ENCODE assay signal across 2 cellular contexts in the genomic region with DNA sequence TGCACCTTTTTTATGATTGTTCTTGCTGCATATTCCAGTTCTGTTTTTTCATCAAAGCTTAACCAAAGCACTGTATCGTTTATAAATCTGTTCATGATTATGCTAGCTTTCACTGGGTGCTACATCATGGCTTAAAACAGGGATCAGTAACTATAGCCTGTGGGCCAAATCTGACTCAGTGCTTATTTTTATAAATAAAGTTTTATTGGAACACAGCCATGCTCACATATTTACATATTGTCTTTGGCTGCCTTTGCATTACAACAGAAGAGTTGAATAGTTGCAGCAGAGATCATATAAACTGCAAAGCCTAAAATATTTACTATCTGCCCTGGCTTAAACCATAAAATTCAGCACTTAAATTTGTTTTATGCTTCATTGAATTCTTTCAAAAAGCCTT.
TF ChIP-seq lines count a peak whose summit lies in the region.

No MANE protein-coding gene starts in this region.

TF ChIP-seq in WTC11, 78 proteins besides CTCF, POLR2A, EP300 and RAD21:
- TF ChIP-seq ZNF219 (CRISPR knock-in tag; IDR thresholded peaks at IDR 0.05; ENCODE audit: borderline replicate concordance) = no peak
- no peak for TF ChIP-seq FOXK1 (CRISPR knock-in tag; IDR thresholded peaks at IDR 0.05)
- no peak for TF ChIP-seq RORB (CRISPR knock-in tag; IDR thresholded peaks at IDR 0.05)

TF ChIP-seq in HepG2, 621 proteins besides CTCF, POLR2A, EP300 and RAD21:
- TF ChIP-seq ZNF768 (CRISPR knock-in tag; IDR thresholded peaks at IDR 0.05) = no peak
- TF ChIP-seq, protein P1, sequence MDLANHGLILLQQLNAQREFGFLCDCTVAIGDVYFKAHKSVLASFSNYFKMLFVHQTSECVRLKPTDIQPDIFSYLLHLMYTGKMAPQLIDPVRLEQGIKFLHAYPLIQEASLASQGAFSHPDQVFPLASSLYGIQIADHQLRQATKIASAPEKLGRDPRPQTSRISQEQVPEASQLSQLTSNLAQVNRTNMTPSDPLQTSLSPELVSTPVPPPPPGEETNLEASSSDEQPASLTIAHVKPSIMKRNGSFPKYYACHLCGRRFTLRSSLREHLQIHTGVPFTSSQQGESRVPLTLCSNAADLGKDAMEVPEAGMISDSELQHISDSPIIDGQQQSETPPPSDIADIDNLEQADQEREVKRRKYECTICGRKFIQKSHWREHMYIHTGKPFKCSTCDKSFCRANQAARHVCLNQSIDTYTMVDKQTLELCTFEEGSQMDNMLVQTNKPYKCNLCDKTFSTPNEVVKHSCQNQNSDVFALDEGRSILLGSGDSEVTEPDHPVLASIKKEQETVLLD (CRISPR knock-in tag; IDR thresholded peaks at IDR 0.05; ENCODE audit: low read depth) = no peak
- no peak for TF ChIP-seq SAP130 (CRISPR knock-in tag; IDR thresholded peaks at IDR 0.05; ENCODE audit: low read depth)
- no peak for TF ChIP-seq BRD4 (CRISPR knock-in tag; IDR thresholded peaks at IDR 0.05)
- no peak for TF ChIP-seq ZFP36 (IDR thresholded peaks at IDR 0.05; ENCODE audit: borderline replicate concordance, low read depth, low read length, partially characterized antibody)
- no peak for TF ChIP-seq LCORL (IDR thresholded peaks at IDR 0.05)
- no peak for TF ChIP-seq LCORL (CRISPR knock-in tag; IDR thresholded peaks at IDR 0.05)
- no peak for TF ChIP-seq TBX3 (IDR thresholded peaks at IDR 0.05; ENCODE audit: borderline replicate concordance)
- TF ChIP-seq, protein P2, sequence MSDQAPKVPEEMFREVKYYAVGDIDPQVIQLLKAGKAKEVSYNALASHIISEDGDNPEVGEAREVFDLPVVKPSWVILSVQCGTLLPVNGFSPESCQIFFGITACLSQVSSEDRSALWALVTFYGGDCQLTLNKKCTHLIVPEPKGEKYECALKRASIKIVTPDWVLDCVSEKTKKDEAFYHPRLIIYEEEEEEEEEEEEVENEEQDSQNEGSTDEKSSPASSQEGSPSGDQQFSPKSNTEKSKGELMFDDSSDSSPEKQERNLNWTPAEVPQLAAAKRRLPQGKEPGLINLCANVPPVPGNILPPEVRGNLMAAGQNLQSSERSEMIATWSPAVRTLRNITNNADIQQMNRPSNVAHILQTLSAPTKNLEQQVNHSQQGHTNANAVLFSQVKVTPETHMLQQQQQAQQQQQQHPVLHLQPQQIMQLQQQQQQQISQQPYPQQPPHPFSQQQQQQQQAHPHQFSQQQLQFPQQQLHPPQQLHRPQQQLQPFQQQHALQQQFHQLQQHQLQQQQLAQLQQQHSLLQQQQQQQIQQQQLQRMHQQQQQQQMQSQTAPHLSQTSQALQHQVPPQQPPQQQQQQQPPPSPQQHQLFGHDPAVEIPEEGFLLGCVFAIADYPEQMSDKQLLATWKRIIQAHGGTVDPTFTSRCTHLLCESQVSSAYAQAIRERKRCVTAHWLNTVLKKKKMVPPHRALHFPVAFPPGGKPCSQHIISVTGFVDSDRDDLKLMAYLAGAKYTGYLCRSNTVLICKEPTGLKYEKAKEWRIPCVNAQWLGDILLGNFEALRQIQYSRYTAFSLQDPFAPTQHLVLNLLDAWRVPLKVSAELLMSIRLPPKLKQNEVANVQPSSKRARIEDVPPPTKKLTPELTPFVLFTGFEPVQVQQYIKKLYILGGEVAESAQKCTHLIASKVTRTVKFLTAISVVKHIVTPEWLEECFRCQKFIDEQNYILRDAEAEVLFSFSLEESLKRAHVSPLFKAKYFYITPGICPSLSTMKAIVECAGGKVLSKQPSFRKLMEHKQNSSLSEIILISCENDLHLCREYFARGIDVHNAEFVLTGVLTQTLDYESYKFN (CRISPR knock-in tag; conservative IDR thresholded peaks at IDR 0.05) = no peak
- TF ChIP-seq, protein P3, sequence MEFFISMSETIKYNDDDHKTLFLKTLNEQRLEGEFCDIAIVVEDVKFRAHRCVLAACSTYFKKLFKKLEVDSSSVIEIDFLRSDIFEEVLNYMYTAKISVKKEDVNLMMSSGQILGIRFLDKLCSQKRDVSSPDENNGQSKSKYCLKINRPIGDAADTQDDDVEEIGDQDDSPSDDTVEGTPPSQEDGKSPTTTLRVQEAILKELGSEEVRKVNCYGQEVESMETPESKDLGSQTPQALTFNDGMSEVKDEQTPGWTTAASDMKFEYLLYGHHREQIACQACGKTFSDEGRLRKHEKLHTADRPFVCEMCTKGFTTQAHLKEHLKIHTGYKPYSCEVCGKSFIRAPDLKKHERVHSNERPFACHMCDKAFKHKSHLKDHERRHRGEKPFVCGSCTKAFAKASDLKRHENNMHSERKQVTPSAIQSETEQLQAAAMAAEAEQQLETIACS (CRISPR knock-in tag; IDR thresholded peaks at IDR 0.05) = no peak
TF ChIP-seq in HepG2: peak in this region for 0.
